Comparison of ENCODE assay signal across 1 cellular context in genomic region chr1:51336004-51336403, GRCh38.
TF ChIP-seq lines count a peak whose summit lies in the region.

No MANE protein-coding gene starts in this region.

TF ChIP-seq in GM23338, 12 proteins besides CTCF, POLR2A, EP300 and RAD21 (continued from another document):
- TF ChIP-seq NANOG (IDR thresholded peaks at IDR 0.05; ENCODE audit: borderline replicate concordance) (no peak), REST (IDR thresholded peaks at IDR 0.05; ENCODE audit: unreplicated experiment) (no peak), ZNF462 (CRISPR knock-in tag; IDR thresholded peaks at IDR 0.05) (no peak)
TF ChIP-seq in GM23338: peak in this region for 0.
